In genomic region chrX:120344566-120344965, GRCh38 we compare ENCODE assay signal across 14 cellular contexts. TPM values are rescaled to one million over a fixed set of nuclear protein-coding genes. Genes with fewer than 3 reads are reported as not detected.
DNase-seq lines count a peak whose midpoint lies in the region; ATAC-seq and TF ChIP-seq lines count a peak whose summit lies in the region.
"Not testable (repeated sequence)": the region's sequence is repeated elsewhere in the genome, so short reads cannot be mapped to it uniquely, and the experiment has no call there.
"Had no signal": no experiment of that assay in that cellular context is flagged by ENCODE, and none has a peak within 500 bp of the region (broad histone marks: within the 10 kb centered on the region; RNA-seq: fewer than 3 reads in every experiment).

No MANE protein-coding gene starts in this region.

- TF ChIP-seq CTCF in activated CD8-positive, alpha-beta T cell treated with anti-CD3 and anti-CD28 coated beads for 36 hours (IDR thresholded peaks at IDR 0.05), result not testable (repeated sequence)

- peak overlapping the region in 3 of 7 donors; percentile 16 to 57 (median 22) for H3K4me3 Mint-ChIP-seq in CD8-positive, alpha-beta memory T cell
- H3K4me3 Mint-ChIP-seq in T-cell; activated CD8-positive, alpha-beta T cell treated with anti-CD3 and anti-CD28 coated beads for 36 hours: not testable (repeated sequence)
- H3K4me3 Mint-ChIP-seq in naive thymus-derived CD4-positive, alpha-beta T cell, result peak overlapping the region in 2 of 10 donors; percentile 18 to 62

- intact Hi-C loops in activated CD8-positive, alpha-beta T cell treated with anti-CD3 and anti-CD28 coated beads for 36 hours (cut with micrococcal nuclease), result not testable (repeated sequence)
- intact Hi-C loops in naive thymus-derived CD4-positive, alpha-beta T cell (cut with micrococcal nuclease), result loop anchor here in 1 of 2 donors (2.0 kb wide), 1 partner anchor 28 kb away; no protein-coding TSS in a partner anchor

- CTCF ChIA-PET in CD8-positive, alpha-beta memory T cell (lab: Charles Lee); activated CD8-positive, alpha-beta T cell treated with anti-CD3 and anti-CD28 coated beads for 36 hours (lab: Charles Lee): not testable (repeated sequence)
- CTCF ChIA-PET in T-cell (lab: Charles Lee), result interaction anchor here in 1 of 2 donors (0.6 kb wide), 1 partner anchor 19 kb away, joined by 6 read pairs; no protein-coding TSS in a partner anchor
- CTCF ChIA-PET in naive thymus-derived CD4-positive, alpha-beta T cell (lab: Charles Lee), result interaction anchor here (0.8 to 1.8 kb wide), 2 partner anchors 35 to 107 kb away, joined by 3 to 6 read pairs; no protein-coding TSS in a partner anchor

- H3K4me1 ChIP-seq in CD8-positive, alpha-beta memory T cell (ENCODE audit: insufficient read depth, low read length); naive thymus-derived CD4-positive, alpha-beta T cell (ENCODE audit: control insufficient read depth in 2 of 2, insufficient read depth in 2 of 2, low read length in 2 of 2): not testable (repeated sequence)

- H3K4me1 Mint-ChIP-seq in CD8-positive, alpha-beta memory T cell, result peaks cover 12 to 25% (median 14%) of the 10 kb centered on the region in 3 donors
- H3K4me1 Mint-ChIP-seq in T-cell; activated CD8-positive, alpha-beta T cell treated with anti-CD3 and anti-CD28 coated beads for 36 hours (ENCODE audit: low read depth); naive thymus-derived CD4-positive, alpha-beta T cell: not testable (repeated sequence)

- H3K27me3 ChIP-seq in CD8-positive, alpha-beta memory T cell (ENCODE audit: insufficient read depth, low read length, poor library complexity, severe bottlenecking); naive thymus-derived CD4-positive, alpha-beta T cell (ENCODE audit: control insufficient read depth in 2 of 2, insufficient read depth in 2 of 2, low read length in 2 of 2): not testable (repeated sequence)

- H3K27me3 Mint-ChIP-seq in CD8-positive, alpha-beta memory T cell, result peaks cover 0 to 12% of the 10 kb centered on the region in 2 donors
- H3K27me3 Mint-ChIP-seq in T-cell, result peaks cover 8 to 26% of the 10 kb centered on the region in 2 donors
- H3K27me3 Mint-ChIP-seq in activated CD8-positive, alpha-beta T cell treated with anti-CD3 and anti-CD28 coated beads for 36 hours; naive thymus-derived CD4-positive, alpha-beta T cell: not testable (repeated sequence)

- ATAC-seq in T-cell (replicated peaks in 1 of 4), result peak in 2 of 4 experiments; percentile 47 to 48
- not testable (repeated sequence) for ATAC-seq in activated CD8-positive, alpha-beta T cell treated with anti-CD3 and anti-CD28 coated beads for 36 hours
- ATAC-seq in naive thymus-derived CD4-positive, alpha-beta T cell, result peak; percentile 63

- not testable (repeated sequence) for H3K27ac ChIP-seq in CD8-positive, alpha-beta memory T cell (ENCODE audit: low read depth, low read length); naive thymus-derived CD4-positive, alpha-beta T cell (ENCODE audit: low read depth, low read length)

- H3K4me3 ChIP-seq in CD8-positive, alpha-beta memory T cell (ENCODE audit: low read length); naive thymus-derived CD4-positive, alpha-beta T cell (ENCODE audit: low read length): not testable (repeated sequence)
- H3K4me3 ChIP-seq in Jurkat, Clone E6-1 (ENCODE audit: low read length), result peak overlapping the region; percentile 15; the same call in 1 of the 2 replicates

- not testable (repeated sequence) for H3K9me3 ChIP-seq in CD8-positive, alpha-beta memory T cell (ENCODE audit: low read length); naive thymus-derived CD4-positive, alpha-beta T cell (ENCODE audit: control insufficient read depth in 2 of 3, low read length in 3 of 3)

- H3K9me3 Mint-ChIP-seq in CD8-positive, alpha-beta memory T cell, result peaks cover 0 to 13% (median 6%) of the 10 kb centered on the region in 5 donors
- H3K9me3 Mint-ChIP-seq in T-cell; activated CD8-positive, alpha-beta T cell treated with anti-CD3 and anti-CD28 coated beads for 36 hours: not testable (repeated sequence)
- peaks cover 0 to 19% (median 6%) of the 10 kb centered on the region in 11 donors for H3K9me3 Mint-ChIP-seq in naive thymus-derived CD4-positive, alpha-beta T cell

- H3K27ac Mint-ChIP-seq in CD8-positive, alpha-beta memory T cell, result peak overlapping the region in 2 of 8 donors; percentile 75 to 77
- H3K27ac Mint-ChIP-seq in T-cell; activated CD8-positive, alpha-beta T cell treated with anti-CD3 and anti-CD28 coated beads for 36 hours: not testable (repeated sequence)
- peak overlapping the region in 2 of 9 donors; percentile 41 to 48 for H3K27ac Mint-ChIP-seq in naive thymus-derived CD4-positive, alpha-beta T cell

- not testable (repeated sequence) for H3K36me3 ChIP-seq in CD8-positive, alpha-beta memory T cell (ENCODE audit: insufficient read depth, low read length); naive thymus-derived CD4-positive, alpha-beta T cell (ENCODE audit: control insufficient read depth in 2 of 3, insufficient read depth in 3 of 3, low read length in 3 of 3)

- POLR2A ChIA-PET in CD8-positive, alpha-beta memory T cell (lab: Charles Lee); T-cell (lab: Charles Lee); activated CD8-positive, alpha-beta T cell treated with anti-CD3 and anti-CD28 coated beads for 36 hours (lab: Charles Lee): not testable (repeated sequence)
- POLR2A ChIA-PET in naive thymus-derived CD4-positive, alpha-beta T cell (lab: Charles Lee), result interaction anchor here (1.2 to 1.6 kb wide), 2 partner anchors 14 to 141 kb away, joined by 3 to 4 read pairs; no protein-coding TSS in a partner anchor

- DNase-seq in CD8-positive, alpha-beta memory T cell, result peak in 3 of 5 donors; percentile 33 to 69 (median 44)
- peak; percentile 83 for DNase-seq in Jurkat, Clone E6-1 (ENCODE audit: low read depth, low spot score)
- peak in 20 of 34 experiments; percentile 0 to 35 (median 20) for DNase-seq in T-cell
- DNase-seq in activated CD8-positive, alpha-beta T cell treated with anti-CD3 and anti-CD28 coated beads for 36 hours, result peak; percentile 10
- peak; percentile 23 for DNase-seq in activated gamma-delta T cell treated with Interleukin-2 at 50 U/mL for 16 hours
- DNase-seq in naive thymus-derived CD4-positive, alpha-beta T cell, result peak in 4 of 9 donors; percentile 15 to 53 (median 26)

- H3K36me3 Mint-ChIP-seq in CD8-positive, alpha-beta memory T cell; T-cell; activated CD8-positive, alpha-beta T cell treated with anti-CD3 and anti-CD28 coated beads for 36 hours (ENCODE audit: low read depth); naive thymus-derived CD4-positive, alpha-beta T cell: not testable (repeated sequence)

RNA-seq across cellular contexts. Expression of gene ATP1B4, which starts 17.3 kb away (rescaled TPM):
- not detected for total RNA-seq in CD8-positive, alpha-beta memory T cell
- not detected for polyA plus RNA-seq in CD8-positive, alpha-beta memory T cell
- polyA plus RNA-seq in Jurkat, Clone E6-1 (2012; ENCODE audit: insufficient read depth, insufficient read length), result not detected
- total RNA-seq in T-cell, result not detected
- not detected for total RNA-seq in activated CD8-positive, alpha-beta T cell treated with anti-CD3 and anti-CD28 coated beads for 36 hours
- not detected for total RNA-seq in naive thymus-derived CD4-positive, alpha-beta T cell
- not detected for polyA plus RNA-seq in naive thymus-derived CD4-positive, alpha-beta T cell
- total RNA-seq: CD4-positive, alpha-beta T cell; Daoy; G401; GM23338; H4; H9 had no signal
- polyA plus RNA-seq: A549, CD14-positive monocyte, GM23338 had no signal

RNA-seq across cellular contexts. Expression of gene TMEM255A, which starts 33.3 kb away (rescaled TPM):
- total RNA-seq in CD8-positive, alpha-beta memory T cell, result under 1 TPM in 1 of 2 experiments, not detected in 1; 0.09 TPM
- 2.1 TPM for polyA plus RNA-seq in CD8-positive, alpha-beta memory T cell
- polyA plus RNA-seq in Jurkat, Clone E6-1 (2012; ENCODE audit: insufficient read depth, insufficient read length), result not detected
- total RNA-seq in T-cell, result under 1 TPM in 2 of 5 donors, not detected in 3; 0.13 to 0.14 TPM
- not detected for total RNA-seq in activated CD8-positive, alpha-beta T cell treated with anti-CD3 and anti-CD28 coated beads for 36 hours
- 1 to 10 TPM in 1 of 5 experiments, not detected in 4; 1.2 TPM for total RNA-seq in naive thymus-derived CD4-positive, alpha-beta T cell
- polyA plus RNA-seq in naive thymus-derived CD4-positive, alpha-beta T cell, result under 1 TPM; 0.06 to 0.12 TPM
- total RNA-seq: CD4-positive, alpha-beta T cell; G401 had no signal
